In genomic region chr2:120237491-120237902, GRCh38 we compare ENCODE assay signal across 14 cellular contexts.
DNase-seq lines count a peak whose midpoint lies in the region; TF ChIP-seq lines count a peak whose summit lies in the region.
"Had no signal": no experiment of that assay in that cellular context is flagged by ENCODE, and none has a peak within 500 bp of the region (broad histone marks: within the 10 kb centered on the region; RNA-seq: fewer than 3 reads in every experiment).

No MANE protein-coding gene starts in this region.

- H3K27ac Mint-ChIP-seq in activated T-cell treated with anti-CD3 and anti-CD28 coated beads, Interleukin-2, amount 50 U/mL, for 24 hours, result no peak overlapping the region
- H3K27ac Mint-ChIP-seq: activated CD4-positive, alpha-beta memory T cell treated with anti-CD3 and anti-CD28 coated beads for 36 hours; brain had no signal

- in situ Hi-C loops in astrocyte of the cerebellum (cut with HindIII; ENCODE audit: low sequenced_read_pairs), result no loop called here

- H3K4me3 Mint-ChIP-seq in activated T-cell treated with anti-CD3 and anti-CD28 coated beads, Interleukin-2, amount 50 U/mL, for 24 hours, result no peak overlapping the region
- H3K4me3 Mint-ChIP-seq: activated CD4-positive, alpha-beta memory T cell treated with anti-CD3 and anti-CD28 coated beads for 36 hours; naive thymus-derived CD8-positive, alpha-beta T cell had no signal

- no peak overlapping the region for H3K4me3 ChIP-seq in astrocyte of the cerebellum (ENCODE audit: low read depth, low read length)
- H3K4me3 ChIP-seq: heart left ventricle, suprapubic skin had no signal

- peaks cover 15% of the 10 kb centered on the region for H3K4me1 Mint-ChIP-seq in activated T-cell treated with anti-CD3 and anti-CD28 coated beads, Interleukin-2, amount 50 U/mL, for 24 hours (ENCODE audit: low read depth)

- TF ChIP-seq CTCF in astrocyte of the cerebellum (IDR thresholded peaks at IDR 0.05; ENCODE audit: low read depth, low read length, missing control alignments), result no peak

- H3K36me3 Mint-ChIP-seq in activated T-cell treated with anti-CD3 and anti-CD28 coated beads, Interleukin-2, amount 50 U/mL, for 24 hours (ENCODE audit: low read depth), result no peaks in the 10 kb centered on the region
- H3K36me3 Mint-ChIP-seq: activated CD4-positive, alpha-beta memory T cell treated with anti-CD3 and anti-CD28 coated beads for 36 hours; brain; naive thymus-derived CD8-positive, alpha-beta T cell had no signal

- DNase-seq in activated T-cell treated with anti-CD3 and anti-CD28 coated beads, Interleukin-2, amount 50 U/mL, for 24 hours, result peak; percentile 28
- no peak for DNase-seq in activated T-cell treated with anti-CD3 and anti-CD28 coated beads for 4 hours
- peak; percentile 51 for DNase-seq in astrocyte of the cerebellum (ENCODE audit: low read depth)
- DNase-seq in iPS-NIHi11 (ENCODE audit: low spot score), result peak; percentile 42
- no peak for DNase-seq in activated CD8-positive, alpha-beta memory T cell treated with anti-CD3 and anti-CD28 coated beads, Interleukin-2, amount 50 U/mL, for 4 hours
- no peak for DNase-seq in effector CD4-positive, alpha-beta T cell
- no peak for DNase-seq in medulla oblongata (ENCODE audit: extremely low spot score)
- DNase-seq in amygdala (lab: John Stamatoyannopoulos, UW), result no peak
- DNase-seq: activated CD4-positive, alpha-beta memory T cell treated with anti-CD3 and anti-CD28 coated beads for 36 hours; heart left ventricle; NCI-H524 had no signal

- no peaks in the 10 kb centered on the region for H3K9me3 Mint-ChIP-seq in activated T-cell treated with anti-CD3 and anti-CD28 coated beads, Interleukin-2, amount 50 U/mL, for 24 hours
- H3K9me3 Mint-ChIP-seq: activated CD4-positive, alpha-beta memory T cell treated with anti-CD3 and anti-CD28 coated beads for 36 hours; naive thymus-derived CD8-positive, alpha-beta T cell had no signal

- no peaks in the 10 kb centered on the region for H3K27me3 Mint-ChIP-seq in activated T-cell treated with anti-CD3 and anti-CD28 coated beads, Interleukin-2, amount 50 U/mL, for 24 hours
- H3K27me3 Mint-ChIP-seq: activated CD4-positive, alpha-beta memory T cell treated with anti-CD3 and anti-CD28 coated beads for 36 hours; naive thymus-derived CD8-positive, alpha-beta T cell had no signal

Comparison
In these comparisons a context has a peak if more than half of its experiments do, and no peak if none do; other contexts are left out.
1. DNase-seq: peak in activated T-cell treated with anti-CD3 and anti-CD28 coated beads, Interleukin-2, amount 50 U/mL, for 24 hours (single experiment), astrocyte of the cerebellum (single experiment) and iPS-NIHi11 (single experiment); none in activated T-cell treated with anti-CD3 and anti-CD28 coated beads for 4 hours (single experiment), activated CD8-positive, alpha-beta memory T cell treated with anti-CD3 and anti-CD28 coated beads, Interleukin-2, amount 50 U/mL, for 4 hours (single experiment), effector CD4-positive, alpha-beta T cell (single experiment), medulla oblongata (single experiment) and amygdala (0 of 56).